ENCODE assay signal across 8 cellular contexts in genomic region chr7:105304040-105304895, GRCh38.
DNase-seq lines count a peak whose midpoint lies in the region; ATAC-seq lines count a peak whose summit lies in the region.

No MANE protein-coding gene starts in this region.

- H3K4me3 ChIP-seq in mesodermal cell (ENCODE audit: extremely low read depth, insufficient read depth, low read length, poor library complexity, severe bottlenecking), result no peak overlapping the region

- H3K27ac ChIP-seq in mesodermal cell (ENCODE audit: low read depth, low read length, severe bottlenecking), result peak overlapping the region; percentile 50

- no peaks in the 10 kb centered on the region for H3K36me3 ChIP-seq in mesodermal cell (ENCODE audit: control insufficient read depth, insufficient read depth, low read length)

- in situ Hi-C loops in G401 (cut with HindIII; ENCODE audit: low sequenced_read_pairs), result no loop called here

- H3K4me1 ChIP-seq in mesodermal cell (ENCODE audit: control insufficient read depth, insufficient read depth, low read length, poor library complexity, severe bottlenecking), result peaks cover 7% of the 10 kb centered on the region

- WGBS in mesodermal cell (ENCODE audit: insufficient coverage in 2 of 2), 2 experiments, result 96 to 100% methylated on average over 4 to 5 of the region's 5 CpGs

- peak; percentile 44 for DNase-seq in A172 (ENCODE audit: low spot score)
- peak; percentile 46 for DNase-seq in amniotic epithelial cell (ENCODE audit: low read depth)
- DNase-seq in iPS-NIHi7 (ENCODE audit: extremely low spot score), result no peak
- no peak for DNase-seq in G401 (ENCODE audit: low spot score)
- DNase-seq in activated gamma-delta T cell (lab: John Stamatoyannopoulos, UW), result no peak

- ATAC-seq in GM19025 (IDR thresholded peaks at IDR 0.05; ENCODE audit: low read depth, unreplicated experiment), result peak; percentile 80
- ATAC-seq in HG03135 (IDR thresholded peaks at IDR 0.05; ENCODE audit: unreplicated experiment), result peak; percentile 73

- H3K9me3 ChIP-seq in mesodermal cell (ENCODE audit: control insufficient read depth, low read length), result no peaks in the 10 kb centered on the region

Comparison
In these comparisons a context has a peak if more than half of its experiments do, and no peak if none do; other contexts are left out.
1. DNase-seq: peak in A172 (single experiment) and amniotic epithelial cell (single experiment); none in iPS-NIHi7 (single experiment), G401 (single experiment) and activated gamma-delta T cell (single experiment).